8 cellular contexts compared by ENCODE assay signal in the genomic region with DNA sequence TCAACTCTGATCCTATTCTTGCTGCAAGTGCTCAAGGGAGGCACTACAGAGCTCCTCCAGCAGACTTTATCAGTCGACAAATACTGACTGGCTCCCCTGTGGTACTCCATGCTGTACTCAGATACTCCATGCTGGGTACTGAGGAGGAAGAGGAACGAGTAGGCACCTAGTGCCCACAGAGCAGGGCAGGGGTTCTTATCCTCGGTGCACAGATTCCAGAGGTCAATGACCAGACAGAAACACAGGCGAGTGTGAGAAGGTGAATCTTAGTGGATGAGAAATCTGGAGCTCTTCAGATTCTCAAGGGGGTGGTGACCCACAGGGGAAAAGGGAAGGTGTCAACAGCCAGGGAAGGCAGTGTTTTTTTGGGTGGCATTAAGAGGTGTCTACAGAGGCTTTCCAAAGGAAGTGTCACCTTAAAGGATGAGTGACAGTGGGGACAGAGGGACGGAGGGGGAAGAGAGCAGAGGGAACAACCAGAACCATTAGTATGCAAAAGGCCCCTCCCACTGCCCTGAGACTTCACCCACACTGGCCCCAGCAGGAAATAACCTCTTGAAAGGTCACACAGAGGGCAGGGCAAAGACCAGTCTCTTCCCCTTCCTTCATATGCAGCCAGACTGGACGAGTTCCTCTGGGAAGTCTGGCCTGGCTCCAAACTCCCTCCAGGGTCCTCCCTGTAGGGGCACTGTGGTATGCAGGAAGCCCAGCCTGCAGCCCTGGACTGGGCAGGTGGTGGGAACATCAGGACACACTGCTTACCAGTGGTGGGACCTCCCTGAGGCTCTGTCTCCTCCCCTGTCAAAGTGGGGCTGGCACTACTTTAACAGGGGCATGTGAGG. TPM values are rescaled to one million over a fixed set of nuclear protein-coding genes. Genes with fewer than 3 reads are reported as not detected.
A peak's percentile ranks its signal among the peaks of the same experiment; 100 is the strongest.
DNase-seq lines count a peak whose midpoint lies in the region; ATAC-seq and TF ChIP-seq lines count a peak whose summit lies in the region.

No MANE protein-coding gene starts in this region.

- H3K4me1 ChIP-seq in HCT116 (ENCODE audit: control insufficient read depth in 1 of 2, insufficient read depth in 2 of 2, low read length in 2 of 2) (peaks cover 59 to 85% of the 10 kb centered on the region in 2 experiments), hepatocyte (ENCODE audit: insufficient read depth) (peaks cover 68% of the 10 kb centered on the region), thyroid gland (peaks cover 55 to 75% of the 10 kb centered on the region in 2 donors)

- no peak for ATAC-seq in HCT116

- BruUV-seq in HCT116 (replicated peaks; lab: Mats Ljungman, UMichigan): no TSS peak

- TF ChIP-seq RAD21 in HCT116 (IDR thresholded peaks at IDR 0.05; ENCODE audit: low read depth): no peak

- H3K27ac ChIP-seq in HCT116 (ENCODE audit: low read depth, low read length) (peak overlapping the region; percentile 50), hepatocyte (peak overlapping the region; percentile 99), thyroid gland (peak overlapping the region; percentile 28 to 79 (median 66))

- H3K9me2 ChIP-seq in HCT116 (ENCODE audit: insufficient read depth) (no peaks in the 10 kb centered on the region), hepatocyte (replicated peaks; ENCODE audit: insufficient read depth) (no peaks in the 10 kb centered on the region)

- H3K9ac ChIP-seq in HCT116 (ENCODE audit: low read length): peak overlapping the region; percentile 30; the same call in 1 of the 2 replicates

- no peaks in the 10 kb centered on the region for H3K9me3 Mint-ChIP-seq in T-helper 1 cell treated with Interleukin-12 subunit alpha and Interleukin-12 subunit beta and Interleukin-4 antibody, amounts not matched to agents 30 μg/mL and 1 μg/mL, for 36 hours

- H2AFZ ChIP-seq in HCT116 (ENCODE audit: low read depth, low read length, poor library complexity, severe bottlenecking) (no peak overlapping the region), hepatocyte (no peak overlapping the region)

- peak overlapping the region in 1 of 2 experiments; percentile 34; a peak in 2 of 4 replicates for H3K4me3 ChIP-seq in HCT116 (replicated peaks in 1 of 2; ENCODE audit: low read depth in 1 of 2, low read length in 2 of 2)
- no peak overlapping the region for H3K4me3 ChIP-seq in hepatocyte
- no peak overlapping the region for H3K4me3 ChIP-seq in thyroid gland (replicated peaks in 1 of 3)

- H3K36me3 ChIP-seq in HCT116 (ENCODE audit: control insufficient read depth in 1 of 2, insufficient read depth in 2 of 2, low read length in 2 of 2) (peaks cover 0 to 9% of the 10 kb centered on the region in 2 experiments; a peak in 1 of 4 replicates), hepatocyte (replicated peaks; ENCODE audit: insufficient read depth, low read depth) (no peaks in the 10 kb centered on the region), thyroid gland (no peaks in the 10 kb centered on the region)

- CTCF ChIA-PET in HCT116 (lab: Charles Lee): no interaction called here

- intact Hi-C loops in HCT116 (cut with micrococcal nuclease): no loop called here
- intact Hi-C loops in thyroid gland (cut with DNase I): no loop called here

- peak overlapping the region; percentile 72 for H3K4me3 Mint-ChIP-seq in T-helper 1 cell treated with Interleukin-12 subunit alpha and Interleukin-12 subunit beta and Interleukin-4 antibody, amounts not matched to agents 30 μg/mL and 1 μg/mL, for 36 hours

- 56% methylated on average over 6 of the region's 6 CpGs for WGBS in hepatocyte (ENCODE audit: low lambda C conversion rate, missing lambda C conversion rate)
- 37 to 39% methylated on average over 6 of the region's 6 CpGs for WGBS in thyroid gland, 2 donors

- H3K79me2 ChIP-seq in HCT116 (ENCODE audit: insufficient read depth, low read length): peaks cover 98% of the 10 kb centered on the region
- peaks cover 83% of the 10 kb centered on the region for H3K79me2 ChIP-seq in hepatocyte

- POLR2A ChIA-PET in HCT116 (lab: Charles Lee): no interaction called here

- RAD21 ChIA-PET in HCT116 (lab: Charles Lee; ENCODE audit: low non-redundant PET in 1 of 2, low total read pairs in 2 of 2, uncharacterized antibody in 2 of 2, unreplicated experiment in 2 of 2): interaction anchor here in 1 of 2 experiments (1.3 kb wide), 1 partner anchor 30 kb away, joined by 3 read pairs; a partner anchor contains a TSS

- peaks cover 85% of the 10 kb centered on the region for H3K4me1 Mint-ChIP-seq in T-helper 1 cell treated with Interleukin-12 subunit alpha and Interleukin-12 subunit beta and Interleukin-4 antibody, amounts not matched to agents 30 μg/mL and 1 μg/mL, for 36 hours (ENCODE audit: low read depth)

- TF ChIP-seq CTCF in HCT116 (IDR thresholded peaks at IDR 0.05 in 2 of 3, conservative IDR thresholded peaks at IDR 0.05 in 1 of 3; ENCODE audit: borderline replicate concordance in 1 of 3, insufficient read depth in 1 of 3, low read depth in 2 of 3, low read length in 2 of 3) (no peak), hepatocyte (IDR thresholded peaks at IDR 0.05; ENCODE audit: poor library complexity) (no peak), thyroid gland (IDR thresholded peaks at IDR 0.05) (no peak)

- H3K27ac Mint-ChIP-seq in T-helper 1 cell treated with Interleukin-12 subunit alpha and Interleukin-12 subunit beta and Interleukin-4 antibody, amounts not matched to agents 30 μg/mL and 1 μg/mL, for 36 hours: peak overlapping the region; percentile 95

- H3K9me3 ChIP-seq in HCT116 (ENCODE audit: control insufficient read depth in 1 of 2, insufficient read depth in 1 of 2, low read depth in 1 of 2, low read length in 2 of 2) (no peaks in the 10 kb centered on the region), hepatocyte (ENCODE audit: low read depth) (no peaks in the 10 kb centered on the region), thyroid gland (no peaks in the 10 kb centered on the region)

- TF ChIP-seq POLR2A in HCT116 (IDR thresholded peaks at IDR 0.05; ENCODE audit: borderline replicate concordance, extremely low read depth, insufficient read depth, insufficient read length) (no peak), thyroid gland (IDR thresholded peaks at IDR 0.05) (no peak)

- DNase-seq in DMS53 (lab: John Stamatoyannopoulos, UW): peak; percentile 51
- no peak for DNase-seq in HCT116 (ENCODE audit: low read depth, low spot score)
- peak; percentile 63 for DNase-seq in hepatocyte (ENCODE audit: low spot score)
- peak in 1 of 2 donors; percentile 28 for DNase-seq in thyroid gland
- no peak for DNase-seq in iPS-NIHi7 (ENCODE audit: extremely low spot score)
- no peak for DNase-seq in cortex of kidney (lab: John Stamatoyannopoulos, UW)
- no peak for DNase-seq in NCI-H82 (lab: John Stamatoyannopoulos, UW)

- H4K20me1 ChIP-seq in HCT116 (ENCODE audit: insufficient read depth) (peaks cover 46% of the 10 kb centered on the region; the same call in 1 of the 2 replicates), hepatocyte (ENCODE audit: insufficient read depth, poor library complexity, severe bottlenecking) (peaks cover 23% of the 10 kb centered on the region)

- H3K4me2 ChIP-seq in HCT116 (ENCODE audit: low read length): peak overlapping the region; percentile 64
- peak overlapping the region; percentile 30 for H3K4me2 ChIP-seq in hepatocyte

- peaks cover 24% of the 10 kb centered on the region for H3K36me3 Mint-ChIP-seq in T-helper 1 cell treated with Interleukin-12 subunit alpha and Interleukin-12 subunit beta and Interleukin-4 antibody, amounts not matched to agents 30 μg/mL and 1 μg/mL, for 36 hours (ENCODE audit: low read depth)

- H3K27me3 ChIP-seq in HCT116 (ENCODE audit: insufficient read depth, low read length) (no peaks in the 10 kb centered on the region), hepatocyte (no peaks in the 10 kb centered on the region), thyroid gland (no peaks in the 10 kb centered on the region)

- no peaks in the 10 kb centered on the region for H3K27me3 Mint-ChIP-seq in T-helper 1 cell treated with Interleukin-12 subunit alpha and Interleukin-12 subunit beta and Interleukin-4 antibody, amounts not matched to agents 30 μg/mL and 1 μg/mL, for 36 hours (ENCODE audit: low read depth)

TF ChIP-seq in HCT116, 20 proteins besides CTCF, POLR2A, EP300 and RAD21 (continues in another document):
- TF ChIP-seq SP1 (IDR thresholded peaks at IDR 0.05; ENCODE audit: low read depth) (no peak), ELF1 (IDR thresholded peaks at IDR 0.05; ENCODE audit: borderline replicate concordance, low read depth) (no peak), CEBPB (IDR thresholded peaks at IDR 0.05; ENCODE audit: low read depth) (no peak), EGR1 (IDR thresholded peaks at IDR 0.05; ENCODE audit: low read depth) (no peak), FOSL1 (IDR thresholded peaks at IDR 0.05; ENCODE audit: low read depth) (no peak), JUND (IDR thresholded peaks at IDR 0.05) (no peak), YY1 (IDR thresholded peaks at IDR 0.05; ENCODE audit: extremely low read depth, insufficient replicate concordance, low read depth, low read length) (no peak), ZNF274 (IDR thresholded peaks at IDR 0.05; ENCODE audit: low read depth, low read length) (no peak), EZH2 (IDR thresholded peaks at IDR 0.05) (no peak), POLR2AphosphoS5 (IDR thresholded peaks at IDR 0.05; ENCODE audit: low read depth, low read length) (no peak), CBX3 (IDR thresholded peaks at IDR 0.05; ENCODE audit: low read depth) (no peak), SIN3A (IDR thresholded peaks at IDR 0.05; ENCODE audit: low read depth) (no peak)
- TF ChIP-seq, protein P1, sequence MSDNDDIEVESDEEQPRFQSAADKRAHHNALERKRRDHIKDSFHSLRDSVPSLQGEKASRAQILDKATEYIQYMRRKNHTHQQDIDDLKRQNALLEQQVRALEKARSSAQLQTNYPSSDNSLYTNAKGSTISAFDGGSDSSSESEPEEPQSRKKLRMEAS (IDR thresholded peaks at IDR 0.05): no peak
- TF ChIP-seq, protein P2, sequence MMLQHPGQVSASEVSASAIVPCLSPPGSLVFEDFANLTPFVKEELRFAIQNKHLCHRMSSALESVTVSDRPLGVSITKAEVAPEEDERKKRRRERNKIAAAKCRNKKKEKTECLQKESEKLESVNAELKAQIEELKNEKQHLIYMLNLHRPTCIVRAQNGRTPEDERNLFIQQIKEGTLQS (IDR thresholded peaks at IDR 0.05): no peak

RNA-seq across cellular contexts. Expression of a gene that starts 27.5 kb away (rescaled TPM):
- total RNA-seq in HCT116 (2021; ENCODE audit: unreplicated experiment) (46.5 TPM), hepatocyte (41.1 and 47.5 TPM in 2 replicates), thyroid gland (10 to 100 TPM; 43.2 to 60.6 (median 51.8) TPM)
- polyA plus RNA-seq in HCT116 (2012): 53.5 and 55.3 TPM in 2 replicates
- 78.4 and 107 TPM in 2 replicates for polyA plus RNA-seq in hepatocyte

RNA-seq across cellular contexts. Expression of a gene that starts 30.4 kb away (rescaled TPM):
- 72.9 TPM for total RNA-seq in HCT116 (2021; ENCODE audit: unreplicated experiment)
- 55.2 and 61.9 TPM in 2 replicates for polyA plus RNA-seq in HCT116 (2012)
- 23.6 and 38.6 TPM in 2 replicates for total RNA-seq in hepatocyte
- 42.2 and 58.5 TPM in 2 replicates for polyA plus RNA-seq in hepatocyte
- 10 to 100 TPM; 19.4 to 38.6 (median 27.5) TPM for total RNA-seq in thyroid gland

Comparison
In these comparisons a context has a peak if more than half of its experiments do, and no peak if none do; other contexts are left out.
1. DNase-seq: peak in DMS53 (single experiment) and hepatocyte (single experiment); none in HCT116 (single experiment), iPS-NIHi7 (single experiment), cortex of kidney (single experiment) and NCI-H82 (single experiment).
2. Peak in every context shown above with its lines, with median percentiles within 50 percentile points of each other: H3K27ac ChIP-seq.